ENCODE assay signal across 18 cellular contexts in the genomic region with DNA sequence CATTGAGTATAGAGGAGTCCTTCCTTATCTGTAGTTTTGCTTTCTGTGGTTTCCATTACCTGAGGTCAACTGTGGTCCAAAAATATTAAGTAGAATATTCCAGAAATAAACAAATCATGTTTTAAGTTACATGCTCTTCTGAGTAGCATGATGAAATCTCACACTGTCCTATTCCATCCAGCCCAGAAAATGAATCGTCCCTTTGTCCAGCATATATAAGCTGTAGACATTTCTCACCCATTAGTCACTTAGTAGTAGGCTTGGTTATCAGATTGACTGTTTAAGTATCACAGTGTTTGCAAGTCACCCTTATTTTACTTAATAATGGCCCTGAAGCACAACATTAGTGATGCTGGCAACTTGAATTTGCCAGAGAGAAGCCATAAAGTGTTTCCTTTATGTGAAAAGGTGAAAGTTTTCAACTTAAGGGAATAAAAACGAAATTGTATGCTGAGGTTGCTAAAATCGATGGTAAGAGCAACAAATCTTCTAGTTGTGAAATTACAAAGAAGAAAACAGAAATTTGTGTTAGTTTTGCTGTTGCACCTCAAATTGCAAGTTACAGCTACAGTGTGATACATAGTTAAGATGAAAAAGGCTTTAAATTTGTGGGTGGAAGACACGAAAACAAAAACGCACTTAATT.
DNase-seq lines count a peak whose midpoint lies in the region; ATAC-seq, FAIRE-seq and TF ChIP-seq lines count a peak whose summit lies in the region.
"Had no signal": no experiment of that assay in that cellular context is flagged by ENCODE, and none has a peak within 500 bp of the region (broad histone marks: within the 10 kb centered on the region; RNA-seq: fewer than 3 reads in every experiment).

No MANE protein-coding gene starts in this region.

- H3K27ac Mint-ChIP-seq in astrocyte (ENCODE audit: unreplicated experiment), result peak overlapping the region; percentile 98
- H3K27ac Mint-ChIP-seq: mesothelial cell of epicardium, T-helper 17 cell had no signal

- DNase-seq in AG04450 (ENCODE audit: low read depth, low spot score) (peak; percentile 58), HT1080 (ENCODE audit: low read depth) (peak; percentile 84), astrocyte (ENCODE audit: low read depth) (peak; percentile 88), glomerular visceral epithelial cell (ENCODE audit: extremely low spot score) (peak; percentile 31), OCI-M1 (lab: John Stamatoyannopoulos, UW) (no peak)
- DNase-seq in stimulated activated CD4-positive, alpha-beta T cell treated with anti-CD3 and anti-CD28 coated beads, Interleukin-4, amount 100 ng/mL, for 24 hours, result no peak
- DNase-seq: activated CD4-positive, alpha-beta T cell treated with anti-CD3 and anti-CD28 coated beads, Interleukin-2, amount 50 U/mL, for 4 hours; activated gamma-delta T cell; GDM1; NCI-H2029; NK-92 treated with Interleukin-12 subunit alpha and Interleukin-12 subunit beta, amount 100 ng/mL, for 24 hours; T-helper 17 cell; upper lobe of left lung had no signal

- no peaks in the 10 kb centered on the region for H3K79me2 ChIP-seq in astrocyte (ENCODE audit: insufficient read depth, low read length)

- peaks cover 11% of the 10 kb centered on the region for H3K4me1 ChIP-seq in astrocyte (ENCODE audit: insufficient read depth, low read length)
- H3K4me1 ChIP-seq: BLaER1, upper lobe of left lung had no signal

- no peaks in the 10 kb centered on the region for H3K9me3 ChIP-seq in AG04450 (ENCODE audit: control insufficient read depth, insufficient read depth, low read length)
- no peaks in the 10 kb centered on the region for H3K9me3 ChIP-seq in astrocyte (ENCODE audit: insufficient read depth, low read depth, low read length)
- H3K9me3 ChIP-seq: BLaER1, upper lobe of left lung had no signal

- peak overlapping the region; percentile 18 for H3K4me2 ChIP-seq in astrocyte (ENCODE audit: low read length)
- H3K4me2 ChIP-seq: BLaER1 had no signal

- H3K27me3 Mint-ChIP-seq in astrocyte (ENCODE audit: low read depth, unreplicated experiment), result no peaks in the 10 kb centered on the region
- H3K27me3 Mint-ChIP-seq: T-helper 17 cell had no signal

- H3K9me3 Mint-ChIP-seq in astrocyte (ENCODE audit: unreplicated experiment), result no peaks in the 10 kb centered on the region
- H3K9me3 Mint-ChIP-seq: mesothelial cell of epicardium had no signal

- H3K36me3 ChIP-seq in astrocyte (ENCODE audit: insufficient read depth, low read length), result no peaks in the 10 kb centered on the region
- H3K36me3 ChIP-seq: upper lobe of left lung had no signal

- no peak overlapping the region for H3K4me3 ChIP-seq in AG04450 (ENCODE audit: low read depth, low read length)
- no peak overlapping the region for H3K4me3 ChIP-seq in astrocyte (ENCODE audit: insufficient read depth, low read depth, low read length)
- H3K4me3 ChIP-seq: BLaER1, upper lobe of left lung had no signal

- no peak for ATAC-seq in HG02884 (IDR thresholded peaks at IDR 0.05; ENCODE audit: unreplicated experiment)
- no peak for ATAC-seq in GM21529 (IDR thresholded peaks at IDR 0.05; ENCODE audit: unreplicated experiment)
- ATAC-seq: T-helper 17 cell had no signal

- H3K27ac ChIP-seq in AG04450 (ENCODE audit: low read depth, low read length), result peak overlapping the region; percentile 54
- H3K27ac ChIP-seq in astrocyte (ENCODE audit: low read depth, low read length), result peak overlapping the region; percentile 38
- H3K27ac ChIP-seq: BLaER1, upper lobe of left lung had no signal

- H3K36me3 Mint-ChIP-seq in astrocyte (ENCODE audit: low read depth, unreplicated experiment), result peaks cover 2% of the 10 kb centered on the region

- no peaks in the 10 kb centered on the region for H3K27me3 ChIP-seq in AG04450 (ENCODE audit: control insufficient read depth, insufficient read depth, low read length)
- H3K27me3 ChIP-seq in astrocyte (ENCODE audit: insufficient read depth, low read length), result no peaks in the 10 kb centered on the region
- H3K27me3 ChIP-seq: BLaER1, upper lobe of left lung had no signal

- H4K20me1 ChIP-seq in astrocyte (ENCODE audit: insufficient read depth, low read length), result peaks cover 5% of the 10 kb centered on the region

- POLR2A ChIA-PET in AG04450 (lab: Yijun Ruan, JAX), result no interaction called here

- CTCF ChIA-PET in AG04450 (lab: Charles Lee), result interaction anchor here (0.6 to 3.2 kb wide), 52 partner anchors 10 to 799 kb away, joined by 3 to 37 read pairs (median 5); a partner anchor contains a TSS

- peak; percentile 79 for FAIRE-seq in astrocyte (lab: Jason Lieb, UNC)
- FAIRE-seq: colon had no signal

- H3K9ac ChIP-seq in astrocyte (ENCODE audit: low read length), result peak overlapping the region; percentile 2
- H3K9ac ChIP-seq: BLaER1 had no signal

- no peak overlapping the region for H3K4me3 Mint-ChIP-seq in astrocyte (ENCODE audit: unreplicated experiment)
- H3K4me3 Mint-ChIP-seq: mesothelial cell of epicardium, T-helper 17 cell had no signal

- H3K4me1 Mint-ChIP-seq in astrocyte (ENCODE audit: low read depth, unreplicated experiment), result peaks cover 18% of the 10 kb centered on the region
- H3K4me1 Mint-ChIP-seq: mesothelial cell of epicardium had no signal

- H2AFZ ChIP-seq in astrocyte (ENCODE audit: low read depth, low read length), result no peak overlapping the region

- TF ChIP-seq CTCF in AG04450 (IDR thresholded peaks at IDR 0.05; ENCODE audit: low read depth, low read length) (no peak), astrocyte (IDR thresholded peaks at IDR 0.05; ENCODE audit: insufficient read depth, low read depth, low read length) (no peak)

Comparison
In these comparisons a context has a peak if more than half of its experiments do, and no peak if none do; other contexts are left out.
1. DNase-seq: peak in AG04450 (single experiment), HT1080 (single experiment), astrocyte (single experiment) and glomerular visceral epithelial cell (single experiment); none in stimulated activated CD4-positive, alpha-beta T cell treated with anti-CD3 and anti-CD28 coated beads, Interleukin-4, amount 100 ng/mL, for 24 hours (single experiment) and OCI-M1 (single experiment).